ENCODE assay signal across 37 cellular contexts in the genomic region with DNA sequence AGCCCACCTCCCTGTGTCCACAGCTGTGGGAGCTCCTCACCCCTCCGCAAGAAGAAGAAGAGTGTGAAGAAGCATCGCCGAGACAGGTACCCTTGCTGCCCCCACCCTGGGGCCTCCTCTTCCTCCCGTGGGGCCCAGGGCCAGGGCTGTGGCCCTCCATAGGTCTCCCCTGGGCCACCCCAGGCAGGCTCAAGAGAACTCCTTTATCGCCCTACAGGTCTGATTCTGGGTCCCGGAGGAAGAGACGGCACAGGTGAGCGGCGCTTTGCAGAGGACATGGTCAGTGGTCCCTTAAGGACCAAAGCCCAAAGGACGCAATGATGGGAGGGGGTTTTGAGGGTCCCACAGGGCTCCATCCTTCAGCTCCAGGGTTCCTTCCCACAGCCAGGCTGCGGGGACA. TPM values are rescaled to one million over a fixed set of nuclear protein-coding genes. Genes with fewer than 3 reads are reported as not detected.
"Had no signal": no experiment of that assay in that cellular context is flagged by ENCODE, and none has a peak within 500 bp of the region (broad histone marks: within the 10 kb centered on the region; RNA-seq: fewer than 3 reads in every experiment).

No MANE protein-coding gene starts in this region.

- FAIRE-seq: endometrium, endothelial cell of umbilical vein had no signal

- H3K36me3 ChIP-seq: adrenal gland, breast epithelium, cardiac muscle cell, colonic mucosa, esophagus squamous epithelium, gastroesophageal sphincter had no signal

- ATAC-seq: activated CD4-positive, alpha-beta T cell treated with anti-CD3 and anti-CD28 coated beads for 36 hours; activated CD8-positive, alpha-beta memory T cell treated with anti-CD3 and anti-CD28 coated beads, Interleukin-2, amount 10 ng/mL, durations not matched to agents 7 days and 5 days; activated CD8-positive, alpha-beta T cell treated with anti-CD3 and anti-CD28 coated beads, Interleukin-2, amount 10 ng/mL, durations not matched to agents 7 days and 5 days; gastroesophageal sphincter; T-helper 17 cell had no signal

- H3K4me1 Mint-ChIP-seq: activated CD4-positive, alpha-beta T cell treated with anti-CD3 and anti-CD28 coated beads for 36 hours; activated CD8-positive, alpha-beta memory T cell treated with anti-CD3 and anti-CD28 coated beads, Interleukin-2, amount 10 ng/mL, durations not matched to agents 7 days and 5 days; activated naive CD4-positive, alpha-beta T cell treated with anti-CD3 and anti-CD28 coated beads, Interleukin-2, amount 50 U/mL, for 24 hours; activated naive CD8-positive, alpha-beta T cell treated with anti-CD3 and anti-CD28 coated beads for 36 hours; activated naive CD8-positive, alpha-beta T cell treated with anti-CD3 and anti-CD28 coated beads, Interleukin-2, amount 50 U/mL, for 24 hours had no signal

- H3K4me3 ChIP-seq: adrenal gland, breast epithelium, cardiac muscle cell, colonic mucosa, esophagus squamous epithelium, gastroesophageal sphincter had no signal

- H3K27ac Mint-ChIP-seq: activated CD4-positive, alpha-beta memory T cell treated with anti-CD3 and anti-CD28 coated beads for 36 hours; activated CD4-positive, alpha-beta T cell treated with anti-CD3 and anti-CD28 coated beads for 36 hours; activated CD4-positive, alpha-beta T cell treated with anti-CD3 and anti-CD28 coated beads, Interleukin-2, amount 10 ng/mL, durations not matched to agents 24 days and 14 days; activated CD8-positive, alpha-beta memory T cell treated with anti-CD3 and anti-CD28 coated beads, Interleukin-2, amount 10 ng/mL, durations not matched to agents 7 days and 5 days; activated CD8-positive, alpha-beta T cell treated with anti-CD3 and anti-CD28 coated beads, Interleukin-2, amount 10 ng/mL, durations not matched to agents 7 days and 5 days; activated naive CD4-positive, alpha-beta T cell treated with anti-CD3 and anti-CD28 coated beads for 36 hours; activated naive CD4-positive, alpha-beta T cell treated with anti-CD3 and anti-CD28 coated beads, Interleukin-2, amount 50 U/mL, for 24 hours; activated naive CD8-positive, alpha-beta T cell treated with anti-CD3 and anti-CD28 coated beads for 36 hours; activated naive CD8-positive, alpha-beta T cell treated with anti-CD3 and anti-CD28 coated beads, Interleukin-2, amount 50 U/mL, for 24 hours; activated T-helper 1 cell treated with anti-CD3 and anti-CD28 coated beads, Interleukin-12 subunit alpha, Interleukin-12 subunit beta, Interleukin-2, Interleukin-4 antibody, amounts not matched to agents 30 ng/mL and 10 ng/mL and 1 ng/mL, durations not matched to agents 14 hours and 24 hours and 36 hours; activated T-helper 2 cell treated with anti-CD3 and anti-CD28 coated beads, Interferon-gamma antibody, Interleukin-2, Interleukin-4, amounts not matched to agents 10 μg/mL and 5 μg/mL and 100 μg/mL, durations not matched to agents 14 hours and 24 hours and 36 hours; T-helper 17 cell; T-helper 2 cell treated with Interferon-gamma antibody and Interleukin-4, amounts not matched to agents 5 μg/mL and 100 μg/mL, for 36 hours had no signal

- H3K4me1 ChIP-seq: adrenal gland, breast epithelium, colonic mucosa had no signal

- DNase-seq: activated CD4-positive, alpha-beta memory T cell treated with anti-CD3 and anti-CD28 coated beads for 36 hours; activated CD4-positive, alpha-beta T cell treated with anti-CD3 and anti-CD28 coated beads for 36 hours; activated CD4-positive, alpha-beta T cell treated with anti-CD3 and anti-CD28 coated beads, Interleukin-2, amount 10 ng/mL, durations not matched to agents 24 days and 14 days; activated CD4-positive, CD25-positive, alpha-beta regulatory T cell; activated CD4-positive, CD25-positive, alpha-beta regulatory T cell treated with anti-CD3 and anti-CD28 coated beads, Interleukin-2, amount 50 U/mL, for 72 hours; activated CD8-positive, alpha-beta memory T cell treated with anti-CD3 and anti-CD28 coated beads, Interleukin-2, amount 10 ng/mL, durations not matched to agents 7 days and 5 days; activated CD8-positive, alpha-beta memory T cell treated with anti-CD3 and anti-CD28 coated beads, Interleukin-2, amount 50 U/mL, for 4 hours; activated CD8-positive, alpha-beta T cell treated with anti-CD3 and anti-CD28 coated beads, Interleukin-2, amount 10 ng/mL, durations not matched to agents 7 days and 5 days; activated effector memory CD4-positive, alpha-beta T cell treated with anti-CD3 and anti-CD28 coated beads, Interleukin-2, amount 50 U/mL, for 16 hours; activated naive CD4-positive, alpha-beta T cell treated with anti-CD3 and anti-CD28 coated beads for 36 hours; activated naive CD8-positive, alpha-beta T cell treated with anti-CD3 and anti-CD28 coated beads for 36 hours; activated naive CD8-positive, alpha-beta T cell treated with anti-CD3 and anti-CD28 coated beads, Interleukin-2, amount 50 U/mL, for 24 hours; activated T-cell treated with anti-CD3 and anti-CD28 coated beads, Interleukin-2, amount 50 U/mL, for 1 hour; activated T-cell treated with anti-CD3 and anti-CD28 coated beads, Interleukin-2, amount 50 U/mL, for 48 hours; adrenal gland; amygdala; central memory CD4-positive, alpha-beta T cell; cerebellar nuclear complex; colonic mucosa; effector CD8-positive, alpha-beta T cell; esophagus squamous epithelium; foreskin melanocyte; T-helper 1 cell; T-helper 17 cell; T1000; WERI-Rb-1 had no signal

- H3K9me3 Mint-ChIP-seq: activated CD4-positive, alpha-beta memory T cell treated with anti-CD3 and anti-CD28 coated beads for 36 hours; activated CD4-positive, alpha-beta T cell treated with anti-CD3 and anti-CD28 coated beads, Interleukin-2, amount 10 ng/mL, durations not matched to agents 24 days and 14 days; activated naive CD4-positive, alpha-beta T cell treated with anti-CD3 and anti-CD28 coated beads for 36 hours; activated naive CD4-positive, alpha-beta T cell treated with anti-CD3 and anti-CD28 coated beads, Interleukin-2, amount 50 U/mL, for 24 hours; activated naive CD8-positive, alpha-beta T cell treated with anti-CD3 and anti-CD28 coated beads for 36 hours; activated naive CD8-positive, alpha-beta T cell treated with anti-CD3 and anti-CD28 coated beads, Interleukin-2, amount 50 U/mL, for 24 hours; activated T-helper 1 cell treated with anti-CD3 and anti-CD28 coated beads, Interleukin-12 subunit alpha, Interleukin-12 subunit beta, Interleukin-2, Interleukin-4 antibody, amounts not matched to agents 30 ng/mL and 10 ng/mL and 1 ng/mL, durations not matched to agents 14 hours and 24 hours and 36 hours; activated T-helper 2 cell treated with anti-CD3 and anti-CD28 coated beads, Interferon-gamma antibody, Interleukin-2, Interleukin-4, amounts not matched to agents 10 μg/mL and 5 μg/mL and 100 μg/mL, durations not matched to agents 14 hours and 24 hours and 36 hours; T-helper 2 cell treated with Interferon-gamma antibody and Interleukin-4, amounts not matched to agents 5 μg/mL and 100 μg/mL, for 36 hours had no signal

- H3K27ac ChIP-seq: adrenal gland, breast epithelium, cardiac muscle cell, colonic mucosa, epithelial cell of prostate, esophagus squamous epithelium, gastroesophageal sphincter had no signal

- H3K9me3 ChIP-seq: adrenal gland, breast epithelium, colonic mucosa, esophagus squamous epithelium, gastroesophageal sphincter had no signal

- H3K36me3 Mint-ChIP-seq: activated CD4-positive, alpha-beta memory T cell treated with anti-CD3 and anti-CD28 coated beads for 36 hours; activated CD8-positive, alpha-beta memory T cell treated with anti-CD3 and anti-CD28 coated beads, Interleukin-2, amount 10 ng/mL, durations not matched to agents 7 days and 5 days; activated naive CD4-positive, alpha-beta T cell treated with anti-CD3 and anti-CD28 coated beads, Interleukin-2, amount 50 U/mL, for 24 hours; activated naive CD8-positive, alpha-beta T cell treated with anti-CD3 and anti-CD28 coated beads for 36 hours had no signal

- H3K27me3 ChIP-seq: cardiac muscle cell had no signal

- H3K4me3 Mint-ChIP-seq: activated CD4-positive, alpha-beta memory T cell treated with anti-CD3 and anti-CD28 coated beads for 36 hours; activated CD4-positive, alpha-beta T cell treated with anti-CD3 and anti-CD28 coated beads for 36 hours; activated CD8-positive, alpha-beta memory T cell treated with anti-CD3 and anti-CD28 coated beads, Interleukin-2, amount 10 ng/mL, durations not matched to agents 7 days and 5 days; activated CD8-positive, alpha-beta T cell treated with anti-CD3 and anti-CD28 coated beads, Interleukin-2, amount 10 ng/mL, durations not matched to agents 7 days and 5 days; activated naive CD4-positive, alpha-beta T cell treated with anti-CD3 and anti-CD28 coated beads for 36 hours; activated naive CD4-positive, alpha-beta T cell treated with anti-CD3 and anti-CD28 coated beads, Interleukin-2, amount 50 U/mL, for 24 hours; activated naive CD8-positive, alpha-beta T cell treated with anti-CD3 and anti-CD28 coated beads for 36 hours; activated naive CD8-positive, alpha-beta T cell treated with anti-CD3 and anti-CD28 coated beads, Interleukin-2, amount 50 U/mL, for 24 hours; activated T-helper 1 cell treated with anti-CD3 and anti-CD28 coated beads, Interleukin-12 subunit alpha, Interleukin-12 subunit beta, Interleukin-2, Interleukin-4 antibody, amounts not matched to agents 30 ng/mL and 10 ng/mL and 1 ng/mL, durations not matched to agents 14 hours and 24 hours and 36 hours; T-helper 2 cell treated with Interferon-gamma antibody and Interleukin-4, amounts not matched to agents 5 μg/mL and 100 μg/mL, for 36 hours had no signal

RNA-seq across cellular contexts. Expression of a gene that starts 59.6 kb away (rescaled TPM):
- total RNA-seq: activated CD4-positive, alpha-beta memory T cell treated with anti-CD3 and anti-CD28 coated beads for 36 hours; activated CD8-positive, alpha-beta memory T cell treated with anti-CD3 and anti-CD28 coated beads for 36 hours; activated CD8-positive, alpha-beta T cell treated with anti-CD3 and anti-CD28 coated beads, Interleukin-2, amount 10 ng/mL, durations not matched to agents 7 days and 5 days; activated naive CD4-positive, alpha-beta T cell treated with anti-CD3 and anti-CD28 coated beads for 36 hours; activated naive CD8-positive, alpha-beta T cell treated with anti-CD3 and anti-CD28 coated beads for 36 hours; activated T-helper 1 cell treated with anti-CD3 and anti-CD28 coated beads, Interleukin-12 subunit alpha, Interleukin-12 subunit beta, Interleukin-2, Interleukin-4 antibody, amounts not matched to agents 30 ng/mL and 10 ng/mL and 1 ng/mL, durations not matched to agents 14 hours and 24 hours and 36 hours; T-helper 17 cell had no signal
